31 cellular contexts compared by ENCODE assay signal in the genomic region with DNA sequence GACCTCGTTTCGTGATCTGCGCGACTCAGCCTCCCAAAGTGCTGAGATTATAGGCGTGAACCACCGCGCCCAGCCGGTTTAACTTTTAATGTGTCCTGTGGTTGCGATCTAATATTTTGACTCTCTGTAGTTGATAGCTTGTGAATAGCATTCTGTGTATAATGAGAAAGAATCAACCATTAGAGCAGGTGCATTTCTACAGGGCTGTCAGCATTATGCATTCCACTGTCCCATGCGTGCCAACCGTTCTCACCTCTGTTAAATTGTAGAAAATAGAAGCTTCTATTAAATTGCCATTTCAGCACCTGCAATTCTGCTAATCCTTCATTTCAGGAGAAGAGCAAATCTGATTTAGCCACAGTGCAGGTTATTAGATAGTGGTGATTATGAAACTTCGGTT.
"Had no signal": no experiment of that assay in that cellular context is flagged by ENCODE, and none has a peak within 500 bp of the region (broad histone marks: within the 10 kb centered on the region; RNA-seq: fewer than 3 reads in every experiment).

No MANE protein-coding gene starts in this region.

- H3K9me3 ChIP-seq: adrenal gland, body of pancreas, esophagus muscularis mucosa had no signal

- H3K27ac ChIP-seq: adrenal gland, body of pancreas, esophagus muscularis mucosa, gastroesophageal sphincter had no signal

- DNase-seq: activated CD4-positive, CD25-positive, alpha-beta regulatory T cell; activated CD4-positive, CD25-positive, alpha-beta regulatory T cell treated with anti-CD3 and anti-CD28 coated beads, Interleukin-2, amount 50 U/mL, for 72 hours; activated CD8-positive, alpha-beta memory T cell treated with anti-CD3 and anti-CD28 coated beads, Interleukin-2, amount 10 ng/mL, durations not matched to agents 7 days and 5 days; activated CD8-positive, alpha-beta memory T cell treated with anti-CD3 and anti-CD28 coated beads, Interleukin-2, amount 50 U/mL, for 4 hours; activated effector memory CD4-positive, alpha-beta T cell treated with anti-CD3 and anti-CD28 coated beads, Interleukin-2, amount 50 U/mL, for 16 hours; activated naive CD8-positive, alpha-beta T cell treated with anti-CD3 and anti-CD28 coated beads, Interleukin-2, amount 50 U/mL, for 24 hours; activated T-cell treated with anti-CD3 and anti-CD28 coated beads, Interleukin-2, amount 50 U/mL, for 1 hour; activated T-cell treated with anti-CD3 and anti-CD28 coated beads, Interleukin-2, amount 50 U/mL, for 48 hours; adrenal gland; amygdala; aorta; cortex of kidney; effector CD4-positive, alpha-beta T cell; effector memory CD8-positive, alpha-beta T cell; foreskin melanocyte; SW 1271; T-helper 17 cell; T1000 had no signal

- H3K9me3 Mint-ChIP-seq: activated CD4-positive, alpha-beta memory T cell treated with anti-CD3 and anti-CD28 coated beads for 36 hours; activated CD4-positive, alpha-beta T cell treated with anti-CD3 and anti-CD28 coated beads, Interleukin-2, amount 10 ng/mL, durations not matched to agents 24 days and 14 days; activated naive CD4-positive, alpha-beta T cell treated with anti-CD3 and anti-CD28 coated beads for 36 hours; activated naive CD4-positive, alpha-beta T cell treated with anti-CD3 and anti-CD28 coated beads, Interleukin-2, amount 50 U/mL, for 24 hours; activated naive CD8-positive, alpha-beta T cell treated with anti-CD3 and anti-CD28 coated beads for 36 hours; activated naive CD8-positive, alpha-beta T cell treated with anti-CD3 and anti-CD28 coated beads, Interleukin-2, amount 50 U/mL, for 24 hours; activated T-helper 1 cell treated with anti-CD3 and anti-CD28 coated beads, Interleukin-12 subunit alpha, Interleukin-12 subunit beta, Interleukin-2, Interleukin-4 antibody, amounts not matched to agents 30 ng/mL and 10 ng/mL and 1 ng/mL, durations not matched to agents 14 hours and 24 hours and 36 hours; activated T-helper 2 cell treated with anti-CD3 and anti-CD28 coated beads, Interferon-gamma antibody, Interleukin-2, Interleukin-4, amounts not matched to agents 10 μg/mL and 5 μg/mL and 100 μg/mL, durations not matched to agents 14 hours and 24 hours and 36 hours; effector memory CD8-positive, alpha-beta T cell; T-helper 2 cell treated with Interferon-gamma antibody and Interleukin-4, amounts not matched to agents 5 μg/mL and 100 μg/mL, for 36 hours had no signal

- H3K4me3 ChIP-seq: adrenal gland, body of pancreas, esophagus muscularis mucosa, gastroesophageal sphincter had no signal

- H3K27ac Mint-ChIP-seq: activated CD4-positive, alpha-beta memory T cell treated with anti-CD3 and anti-CD28 coated beads for 36 hours; activated CD4-positive, alpha-beta T cell treated with anti-CD3 and anti-CD28 coated beads for 36 hours; activated CD4-positive, alpha-beta T cell treated with anti-CD3 and anti-CD28 coated beads, Interleukin-2, amount 10 ng/mL, durations not matched to agents 24 days and 14 days; activated CD8-positive, alpha-beta memory T cell treated with anti-CD3 and anti-CD28 coated beads, Interleukin-2, amount 10 ng/mL, durations not matched to agents 7 days and 5 days; activated CD8-positive, alpha-beta T cell treated with anti-CD3 and anti-CD28 coated beads, Interleukin-2, amount 10 ng/mL, durations not matched to agents 7 days and 5 days; activated T-helper 1 cell treated with anti-CD3 and anti-CD28 coated beads, Interleukin-12 subunit alpha, Interleukin-12 subunit beta, Interleukin-2, Interleukin-4 antibody, amounts not matched to agents 30 ng/mL and 10 ng/mL and 1 ng/mL, durations not matched to agents 14 hours and 24 hours and 36 hours; activated T-helper 2 cell treated with anti-CD3 and anti-CD28 coated beads, Interferon-gamma antibody, Interleukin-2, Interleukin-4, amounts not matched to agents 10 μg/mL and 5 μg/mL and 100 μg/mL, durations not matched to agents 14 hours and 24 hours and 36 hours; effector memory CD8-positive, alpha-beta T cell; T-helper 17 cell; T-helper 2 cell treated with Interferon-gamma antibody and Interleukin-4, amounts not matched to agents 5 μg/mL and 100 μg/mL, for 36 hours had no signal

- H3K4me1 ChIP-seq: adrenal gland, body of pancreas, esophagus muscularis mucosa, gastroesophageal sphincter had no signal

- H3K36me3 Mint-ChIP-seq: activated CD4-positive, alpha-beta memory T cell treated with anti-CD3 and anti-CD28 coated beads for 36 hours; activated CD8-positive, alpha-beta memory T cell treated with anti-CD3 and anti-CD28 coated beads, Interleukin-2, amount 10 ng/mL, durations not matched to agents 7 days and 5 days; activated naive CD4-positive, alpha-beta T cell treated with anti-CD3 and anti-CD28 coated beads, Interleukin-2, amount 50 U/mL, for 24 hours; activated naive CD8-positive, alpha-beta T cell treated with anti-CD3 and anti-CD28 coated beads for 36 hours had no signal

- H3K27me3 ChIP-seq: adrenal gland, body of pancreas had no signal

- ATAC-seq: effector memory CD8-positive, alpha-beta T cell; gastroesophageal sphincter; T-helper 17 cell had no signal

- H3K4me1 Mint-ChIP-seq: activated CD8-positive, alpha-beta memory T cell treated with anti-CD3 and anti-CD28 coated beads, Interleukin-2, amount 10 ng/mL, durations not matched to agents 7 days and 5 days had no signal

- H3K36me3 ChIP-seq: adrenal gland, esophagus muscularis mucosa, gastroesophageal sphincter had no signal

- H3K4me3 Mint-ChIP-seq: activated CD4-positive, alpha-beta memory T cell treated with anti-CD3 and anti-CD28 coated beads for 36 hours; activated CD4-positive, alpha-beta T cell treated with anti-CD3 and anti-CD28 coated beads for 36 hours; activated CD4-positive, alpha-beta T cell treated with anti-CD3 and anti-CD28 coated beads, Interleukin-2, amount 10 ng/mL, durations not matched to agents 24 days and 14 days; activated CD8-positive, alpha-beta memory T cell treated with anti-CD3 and anti-CD28 coated beads, Interleukin-2, amount 10 ng/mL, durations not matched to agents 7 days and 5 days; activated CD8-positive, alpha-beta T cell treated with anti-CD3 and anti-CD28 coated beads, Interleukin-2, amount 10 ng/mL, durations not matched to agents 7 days and 5 days; activated naive CD4-positive, alpha-beta T cell treated with anti-CD3 and anti-CD28 coated beads for 36 hours; activated naive CD8-positive, alpha-beta T cell treated with anti-CD3 and anti-CD28 coated beads for 36 hours; activated naive CD8-positive, alpha-beta T cell treated with anti-CD3 and anti-CD28 coated beads, Interleukin-2, amount 50 U/mL, for 24 hours; activated T-helper 1 cell treated with anti-CD3 and anti-CD28 coated beads, Interleukin-12 subunit alpha, Interleukin-12 subunit beta, Interleukin-2, Interleukin-4 antibody, amounts not matched to agents 30 ng/mL and 10 ng/mL and 1 ng/mL, durations not matched to agents 14 hours and 24 hours and 36 hours; effector memory CD8-positive, alpha-beta T cell; T-helper 17 cell; T-helper 2 cell treated with Interferon-gamma antibody and Interleukin-4, amounts not matched to agents 5 μg/mL and 100 μg/mL, for 36 hours had no signal
